ENCODE assay signal across 12 cellular contexts in the genomic region with DNA sequence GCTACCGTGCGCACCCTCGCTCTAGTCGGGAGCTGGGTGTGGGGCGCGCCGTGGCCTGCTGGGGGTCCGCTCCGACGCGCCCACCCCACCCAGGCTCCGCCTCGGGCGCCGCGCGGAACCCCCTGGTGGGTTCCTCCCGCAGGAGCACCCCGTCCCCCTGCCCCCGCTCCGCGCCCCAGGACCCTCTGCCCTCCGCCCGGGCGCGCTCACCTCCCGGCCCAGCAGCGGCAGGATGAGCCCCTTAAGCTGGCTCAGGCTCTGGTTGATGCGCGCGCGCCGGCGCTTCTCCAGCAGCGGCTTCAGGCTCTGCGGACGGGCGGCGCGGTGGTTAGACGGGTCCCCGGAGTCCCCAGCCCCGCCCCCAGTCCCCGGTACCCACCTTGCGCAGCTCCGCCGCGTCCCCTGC. TPM values are rescaled to one million over a fixed set of nuclear protein-coding genes. Genes with fewer than 3 reads are reported as not detected.
A peak's percentile ranks its signal among the peaks of the same experiment; 100 is the strongest.
DNase-seq lines count a peak whose midpoint lies in the region; ATAC-seq and TF ChIP-seq lines count a peak whose summit lies in the region.
"Had no signal": no experiment of that assay in that cellular context is flagged by ENCODE, and none has a peak within 500 bp of the region (broad histone marks: within the 10 kb centered on the region; RNA-seq: fewer than 3 reads in every experiment).

No MANE protein-coding gene starts in this region.

- H3K9ac ChIP-seq in iPS-20b (ENCODE audit: low read depth, low read length) (no peak overlapping the region), subcutaneous abdominal adipose tissue (ENCODE audit: low read length in 5 of 5) (no peak overlapping the region)

- intact Hi-C loops in activated CD4-positive, alpha-beta T cell treated with anti-CD3 and anti-CD28 coated beads, Interleukin-2, amount 10 ng/mL, durations not matched to agents 24 days and 14 days (cut with micrococcal nuclease) = no loop called here

- H3K9me3 Mint-ChIP-seq in activated CD4-positive, alpha-beta T cell treated with anti-CD3 and anti-CD28 coated beads, Interleukin-2, amount 10 ng/mL, durations not matched to agents 24 days and 14 days = no peaks in the 10 kb centered on the region
- H3K9me3 Mint-ChIP-seq in WTC11 = no peaks in the 10 kb centered on the region
- H3K9me3 Mint-ChIP-seq: dendritic cell treated with granulocyte-macrophage colony-stimulating factor and Interleukin-4, amounts not matched to agents 40 ng/mL and 50 ng/mL, for 4 days had no signal

- peak overlapping the region; percentile 53 for H3K4me3 Mint-ChIP-seq in activated CD4-positive, alpha-beta T cell treated with anti-CD3 and anti-CD28 coated beads, Interleukin-2, amount 10 ng/mL, durations not matched to agents 24 days and 14 days
- H3K4me3 Mint-ChIP-seq in WTC11 = peak overlapping the region; percentile 62

- H3K4me1 Mint-ChIP-seq in activated CD4-positive, alpha-beta T cell treated with anti-CD3 and anti-CD28 coated beads, Interleukin-2, amount 10 ng/mL, durations not matched to agents 24 days and 14 days = peaks cover 15% of the 10 kb centered on the region
- H3K4me1 Mint-ChIP-seq in WTC11 = peaks cover 22% of the 10 kb centered on the region

- H3K36me3 ChIP-seq in iPS-20b (ENCODE audit: insufficient read depth, low read depth, low read length) (no peaks in the 10 kb centered on the region), subcutaneous abdominal adipose tissue (ENCODE audit: control insufficient read depth in 5 of 5, insufficient read depth in 5 of 5, low read length in 5 of 5) (no peaks in the 10 kb centered on the region)

- H3K4me1 ChIP-seq in iPS-20b (ENCODE audit: insufficient read depth, low read length) (peaks cover 4% of the 10 kb centered on the region; the same call in 1 of the 2 replicates), subcutaneous abdominal adipose tissue (ENCODE audit: control insufficient read depth in 5 of 5, insufficient read depth in 5 of 5, low read length in 5 of 5) (peaks cover 0 to 42% (median 27%) of the 10 kb centered on the region in 5 donors)

- ATAC-seq in WTC11 = peak; percentile 23
- ATAC-seq in HG03342 (IDR thresholded peaks at IDR 0.05; ENCODE audit: unreplicated experiment) = no peak

- POLR2A ChIA-PET in WTC11 (lab: Charles Lee) = interaction anchor here (1.0 to 1.3 kb wide), 2 partner anchors 34 to 174 kb away, joined by 3 read pairs; no protein-coding TSS in a partner anchor

- H3K4me3 ChIP-seq in iPS-20b (ENCODE audit: low read length) (peak overlapping the region; percentile 30; the same call in 1 of the 2 replicates), subcutaneous abdominal adipose tissue (ENCODE audit: low read depth in 1 of 5, low read length in 5 of 5) (peak overlapping the region in 3 of 5 donors; percentile 39 to 56 (median 53))

- CTCF ChIA-PET in WTC11 (lab: Charles Lee) = interaction anchor here (0.5 to 6.9 kb wide), 29 partner anchors 9 to 1702 kb away, joined by 3 to 281 read pairs (median 5); a partner anchor contains a TSS

- H3K27ac ChIP-seq in iPS-20b (ENCODE audit: low read length) = no peak overlapping the region
- H3K27ac ChIP-seq in subcutaneous abdominal adipose tissue (ENCODE audit: low read depth, low read length) = no peak overlapping the region

- no peaks in the 10 kb centered on the region for H3K36me3 Mint-ChIP-seq in activated CD4-positive, alpha-beta T cell treated with anti-CD3 and anti-CD28 coated beads, Interleukin-2, amount 10 ng/mL, durations not matched to agents 24 days and 14 days (ENCODE audit: low read depth)
- no peaks in the 10 kb centered on the region for H3K36me3 Mint-ChIP-seq in WTC11

- H3K27me3 Mint-ChIP-seq in activated CD4-positive, alpha-beta T cell treated with anti-CD3 and anti-CD28 coated beads, Interleukin-2, amount 10 ng/mL, durations not matched to agents 24 days and 14 days = peaks cover 70% of the 10 kb centered on the region
- peaks cover 97% of the 10 kb centered on the region for H3K27me3 Mint-ChIP-seq in WTC11 (ENCODE audit: low read depth)

- DNase-seq in activated CD4-positive, alpha-beta T cell treated with anti-CD3 and anti-CD28 coated beads, Interleukin-2, amount 10 ng/mL, durations not matched to agents 24 days and 14 days = no peak
- no peak for DNase-seq in activated CD4-positive, alpha-beta T cell treated with anti-CD3 and anti-CD28 coated beads, Interleukin-2, amount 50 U/mL, for 48 hours
- peak; percentile 70 for DNase-seq in WTC11 (ENCODE audit: low spot score)
- no peak for DNase-seq in SIG-M5 (lab: John Stamatoyannopoulos, UW)
- no peak for DNase-seq in stimulated activated CD4-positive, alpha-beta T cell treated with anti-CD3 and anti-CD28 coated beads, Interleukin-1b, Interleukin-23, amount 100 ng/mL, for 48 hours
- DNase-seq: activated CD4-positive, alpha-beta T cell treated with anti-CD3 and anti-CD28 coated beads for 4 hours; COR-L47 had no signal

- H3K9me3 ChIP-seq in iPS-20b (ENCODE audit: insufficient read depth, low read depth, low read length) = no peaks in the 10 kb centered on the region
- H3K9me3 ChIP-seq in subcutaneous abdominal adipose tissue (ENCODE audit: control insufficient read depth in 5 of 5, low read length in 5 of 5) = no peaks in the 10 kb centered on the region

- TF ChIP-seq CTCF in WTC11 (IDR thresholded peaks at IDR 0.05) = no peak

- H3K27me3 ChIP-seq in iPS-20b (ENCODE audit: insufficient read depth, low read length) (peaks cover 100% of the 10 kb centered on the region), subcutaneous abdominal adipose tissue (ENCODE audit: control insufficient read depth in 5 of 5, insufficient read depth in 4 of 5, low read length in 5 of 5) (peaks cover 44 to 87% (median 80%) of the 10 kb centered on the region in 5 donors)

- no peak overlapping the region for H3K27ac Mint-ChIP-seq in activated CD4-positive, alpha-beta T cell treated with anti-CD3 and anti-CD28 coated beads, Interleukin-2, amount 10 ng/mL, durations not matched to agents 24 days and 14 days
- no peak overlapping the region for H3K27ac Mint-ChIP-seq in WTC11
- H3K27ac Mint-ChIP-seq: dendritic cell treated with granulocyte-macrophage colony-stimulating factor and Interleukin-4, amounts not matched to agents 40 ng/mL and 50 ng/mL, for 4 days had no signal

TF ChIP-seq in WTC11, 78 proteins besides CTCF, POLR2A, EP300 and RAD21 (continues in another document):
- TF ChIP-seq SMAD3 (CRISPR knock-in tag; IDR thresholded peaks at IDR 0.05; ENCODE audit: borderline replicate concordance) (no peak), RELA (CRISPR knock-in tag; IDR thresholded peaks at IDR 0.05; ENCODE audit: borderline replicate concordance) (no peak), SOX15 (CRISPR knock-in tag; IDR thresholded peaks at IDR 0.05) (no peak), SP1 (CRISPR knock-in tag; conservative IDR thresholded peaks at IDR 0.05) (0 out of 2 replicates have a peak, but pooled peaks have one; percentile 5), RORB (CRISPR knock-in tag; IDR thresholded peaks at IDR 0.05) (no peak), FOXK1 (CRISPR knock-in tag; IDR thresholded peaks at IDR 0.05) (no peak; the same call in 1 of the 2 replicates), JUN (CRISPR knock-in tag; IDR thresholded peaks at IDR 0.05) (no peak)
- TF ChIP-seq, protein P1, sequence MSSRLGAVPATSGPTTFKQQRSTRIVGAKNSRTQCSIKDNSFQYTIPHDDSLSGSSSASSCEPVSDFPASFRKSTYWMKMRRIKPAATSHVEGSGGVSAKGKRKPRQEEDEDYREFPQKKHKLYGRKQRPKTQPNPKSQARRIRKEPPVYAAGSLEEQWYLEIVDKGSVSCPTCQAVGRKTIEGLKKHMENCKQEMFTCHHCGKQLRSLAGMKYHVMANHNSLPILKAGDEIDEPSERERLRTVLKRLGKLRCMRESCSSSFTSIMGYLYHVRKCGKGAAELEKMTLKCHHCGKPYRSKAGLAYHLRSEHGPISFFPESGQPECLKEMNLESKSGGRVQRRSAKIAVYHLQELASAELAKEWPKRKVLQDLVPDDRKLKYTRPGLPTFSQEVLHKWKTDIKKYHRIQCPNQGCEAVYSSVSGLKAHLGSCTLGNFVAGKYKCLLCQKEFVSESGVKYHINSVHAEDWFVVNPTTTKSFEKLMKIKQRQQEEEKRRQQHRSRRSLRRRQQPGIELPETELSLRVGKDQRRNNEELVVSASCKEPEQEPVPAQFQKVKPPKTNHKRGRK (CRISPR knock-in tag; IDR thresholded peaks at IDR 0.05; ENCODE audit: borderline replicate concordance) = no peak
- TF ChIP-seq, protein P2, sequence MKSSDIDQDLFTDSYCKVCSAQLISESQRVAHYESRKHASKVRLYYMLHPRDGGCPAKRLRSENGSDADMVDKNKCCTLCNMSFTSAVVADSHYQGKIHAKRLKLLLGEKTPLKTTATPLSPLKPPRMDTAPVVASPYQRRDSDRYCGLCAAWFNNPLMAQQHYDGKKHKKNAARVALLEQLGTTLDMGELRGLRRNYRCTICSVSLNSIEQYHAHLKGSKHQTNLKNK (CRISPR knock-in tag; IDR thresholded peaks at IDR 0.05) = no peak
- TF ChIP-seq, protein P3, sequence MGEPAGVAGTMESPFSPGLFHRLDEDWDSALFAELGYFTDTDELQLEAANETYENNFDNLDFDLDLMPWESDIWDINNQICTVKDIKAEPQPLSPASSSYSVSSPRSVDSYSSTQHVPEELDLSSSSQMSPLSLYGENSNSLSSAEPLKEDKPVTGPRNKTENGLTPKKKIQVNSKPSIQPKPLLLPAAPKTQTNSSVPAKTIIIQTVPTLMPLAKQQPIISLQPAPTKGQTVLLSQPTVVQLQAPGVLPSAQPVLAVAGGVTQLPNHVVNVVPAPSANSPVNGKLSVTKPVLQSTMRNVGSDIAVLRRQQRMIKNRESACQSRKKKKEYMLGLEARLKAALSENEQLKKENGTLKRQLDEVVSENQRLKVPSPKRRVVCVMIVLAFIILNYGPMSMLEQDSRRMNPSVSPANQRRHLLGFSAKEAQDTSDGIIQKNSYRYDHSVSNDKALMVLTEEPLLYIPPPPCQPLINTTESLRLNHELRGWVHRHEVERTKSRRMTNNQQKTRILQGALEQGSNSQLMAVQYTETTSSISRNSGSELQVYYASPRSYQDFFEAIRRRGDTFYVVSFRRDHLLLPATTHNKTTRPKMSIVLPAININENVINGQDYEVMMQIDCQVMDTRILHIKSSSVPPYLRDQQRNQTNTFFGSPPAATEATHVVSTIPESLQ (CRISPR knock-in tag; IDR thresholded peaks at IDR 0.05) = no peak

RNA-seq across cellular contexts. Expression of a gene that starts 0.3 kb away (rescaled TPM):
- 0.19 and 0.26 TPM in 2 replicates for total RNA-seq in activated CD4-positive, alpha-beta T cell treated with anti-CD3 and anti-CD28 coated beads, Interleukin-2, amount 10 ng/mL, durations not matched to agents 24 days and 14 days
- 1.9 to 2.7 TPM (median 1.9 TPM) in 3 replicates for total RNA-seq in WTC11 (2021)
- total RNA-seq: osteocyte had no signal

RNA-seq across cellular contexts. Expression of a gene that starts 5.2 kb away (rescaled TPM):
- total RNA-seq in activated CD4-positive, alpha-beta T cell treated with anti-CD3 and anti-CD28 coated beads, Interleukin-2, amount 10 ng/mL, durations not matched to agents 24 days and 14 days = 0.49 and 1.3 TPM in 2 replicates
- 46.1 to 70.3 TPM (median 68.1 TPM) in 3 replicates for total RNA-seq in WTC11 (2021)
- total RNA-seq: osteocyte had no signal

RNA-seq across cellular contexts. Expression of a gene that starts 25.8 kb away (rescaled TPM):
- 133 and 136 TPM in 2 replicates for total RNA-seq in activated CD4-positive, alpha-beta T cell treated with anti-CD3 and anti-CD28 coated beads, Interleukin-2, amount 10 ng/mL, durations not matched to agents 24 days and 14 days
- total RNA-seq in WTC11 (2021) = 133 to 151 TPM (median 137 TPM) in 3 replicates

RNA-seq across cellular contexts. Expression of a gene that starts 46.6 kb away (rescaled TPM):
- 139 and 146 TPM in 2 replicates for total RNA-seq in activated CD4-positive, alpha-beta T cell treated with anti-CD3 and anti-CD28 coated beads, Interleukin-2, amount 10 ng/mL, durations not matched to agents 24 days and 14 days
- 19.5 to 26.1 TPM (median 22.6 TPM) in 3 replicates for total RNA-seq in WTC11 (2021)

Comparison
In these comparisons a context has a peak if more than half of its experiments do, and no peak if none do; other contexts are left out.
1. RNA of a gene that starts 5.2 kb away (total RNA-seq): 46.1 to 70.3 TPM in WTC11; 0.49 to 1.3 TPM in activated CD4-positive, alpha-beta T cell treated with anti-CD3 and anti-CD28 coated beads, Interleukin-2, amount 10 ng/mL, durations not matched to agents 24 days and 14 days; every median in the first group is over 10 times any median in the second.